ENCODE assay signal across 1 cellular context in the genomic region with DNA sequence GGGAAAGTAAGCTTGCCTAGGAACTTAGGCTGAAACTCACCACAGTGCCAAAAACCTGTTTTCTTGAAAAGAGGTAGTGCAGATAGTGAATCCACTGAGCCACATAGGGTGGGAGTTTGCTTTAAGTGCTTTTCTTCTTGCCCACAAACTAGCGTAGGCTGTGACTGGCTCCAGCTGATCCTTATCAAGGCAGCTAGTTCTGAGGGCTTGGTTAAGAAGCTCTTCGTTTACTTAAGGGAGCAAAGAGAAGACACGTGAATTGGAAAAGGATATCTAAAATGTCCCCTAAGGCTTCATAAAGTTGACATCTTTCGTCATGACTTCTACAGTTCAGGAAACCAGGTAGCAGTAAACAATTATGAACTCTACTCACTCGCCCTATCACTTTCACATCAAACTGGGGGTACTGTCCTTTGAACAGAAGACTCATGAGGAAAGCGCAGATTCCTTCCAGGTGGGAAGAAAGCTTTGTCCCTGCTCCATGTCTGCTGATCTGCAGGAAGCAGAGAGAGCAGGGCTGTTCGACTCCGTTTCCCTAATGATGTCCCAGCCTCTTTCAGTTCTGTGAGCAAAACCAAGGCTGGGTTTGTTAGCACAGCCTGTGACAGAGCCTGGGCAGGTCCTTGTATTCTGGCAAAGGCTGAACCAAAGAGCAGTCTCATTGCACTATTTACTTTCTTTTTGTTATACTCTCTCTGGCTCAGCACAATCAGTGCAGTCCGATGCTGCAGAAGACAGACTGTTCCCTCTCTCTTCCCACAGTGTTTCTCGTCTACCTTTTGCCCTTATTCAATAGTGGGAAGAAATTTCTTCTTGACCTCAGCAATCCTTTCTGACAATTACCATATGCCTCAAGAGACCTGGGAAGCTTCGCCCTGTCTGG.
TF ChIP-seq lines count a peak whose summit lies in the region.

No MANE protein-coding gene starts in this region.

TF ChIP-seq in GM23338, 12 proteins besides CTCF, POLR2A, EP300 and RAD21:
- TF ChIP-seq, protein P1, sequence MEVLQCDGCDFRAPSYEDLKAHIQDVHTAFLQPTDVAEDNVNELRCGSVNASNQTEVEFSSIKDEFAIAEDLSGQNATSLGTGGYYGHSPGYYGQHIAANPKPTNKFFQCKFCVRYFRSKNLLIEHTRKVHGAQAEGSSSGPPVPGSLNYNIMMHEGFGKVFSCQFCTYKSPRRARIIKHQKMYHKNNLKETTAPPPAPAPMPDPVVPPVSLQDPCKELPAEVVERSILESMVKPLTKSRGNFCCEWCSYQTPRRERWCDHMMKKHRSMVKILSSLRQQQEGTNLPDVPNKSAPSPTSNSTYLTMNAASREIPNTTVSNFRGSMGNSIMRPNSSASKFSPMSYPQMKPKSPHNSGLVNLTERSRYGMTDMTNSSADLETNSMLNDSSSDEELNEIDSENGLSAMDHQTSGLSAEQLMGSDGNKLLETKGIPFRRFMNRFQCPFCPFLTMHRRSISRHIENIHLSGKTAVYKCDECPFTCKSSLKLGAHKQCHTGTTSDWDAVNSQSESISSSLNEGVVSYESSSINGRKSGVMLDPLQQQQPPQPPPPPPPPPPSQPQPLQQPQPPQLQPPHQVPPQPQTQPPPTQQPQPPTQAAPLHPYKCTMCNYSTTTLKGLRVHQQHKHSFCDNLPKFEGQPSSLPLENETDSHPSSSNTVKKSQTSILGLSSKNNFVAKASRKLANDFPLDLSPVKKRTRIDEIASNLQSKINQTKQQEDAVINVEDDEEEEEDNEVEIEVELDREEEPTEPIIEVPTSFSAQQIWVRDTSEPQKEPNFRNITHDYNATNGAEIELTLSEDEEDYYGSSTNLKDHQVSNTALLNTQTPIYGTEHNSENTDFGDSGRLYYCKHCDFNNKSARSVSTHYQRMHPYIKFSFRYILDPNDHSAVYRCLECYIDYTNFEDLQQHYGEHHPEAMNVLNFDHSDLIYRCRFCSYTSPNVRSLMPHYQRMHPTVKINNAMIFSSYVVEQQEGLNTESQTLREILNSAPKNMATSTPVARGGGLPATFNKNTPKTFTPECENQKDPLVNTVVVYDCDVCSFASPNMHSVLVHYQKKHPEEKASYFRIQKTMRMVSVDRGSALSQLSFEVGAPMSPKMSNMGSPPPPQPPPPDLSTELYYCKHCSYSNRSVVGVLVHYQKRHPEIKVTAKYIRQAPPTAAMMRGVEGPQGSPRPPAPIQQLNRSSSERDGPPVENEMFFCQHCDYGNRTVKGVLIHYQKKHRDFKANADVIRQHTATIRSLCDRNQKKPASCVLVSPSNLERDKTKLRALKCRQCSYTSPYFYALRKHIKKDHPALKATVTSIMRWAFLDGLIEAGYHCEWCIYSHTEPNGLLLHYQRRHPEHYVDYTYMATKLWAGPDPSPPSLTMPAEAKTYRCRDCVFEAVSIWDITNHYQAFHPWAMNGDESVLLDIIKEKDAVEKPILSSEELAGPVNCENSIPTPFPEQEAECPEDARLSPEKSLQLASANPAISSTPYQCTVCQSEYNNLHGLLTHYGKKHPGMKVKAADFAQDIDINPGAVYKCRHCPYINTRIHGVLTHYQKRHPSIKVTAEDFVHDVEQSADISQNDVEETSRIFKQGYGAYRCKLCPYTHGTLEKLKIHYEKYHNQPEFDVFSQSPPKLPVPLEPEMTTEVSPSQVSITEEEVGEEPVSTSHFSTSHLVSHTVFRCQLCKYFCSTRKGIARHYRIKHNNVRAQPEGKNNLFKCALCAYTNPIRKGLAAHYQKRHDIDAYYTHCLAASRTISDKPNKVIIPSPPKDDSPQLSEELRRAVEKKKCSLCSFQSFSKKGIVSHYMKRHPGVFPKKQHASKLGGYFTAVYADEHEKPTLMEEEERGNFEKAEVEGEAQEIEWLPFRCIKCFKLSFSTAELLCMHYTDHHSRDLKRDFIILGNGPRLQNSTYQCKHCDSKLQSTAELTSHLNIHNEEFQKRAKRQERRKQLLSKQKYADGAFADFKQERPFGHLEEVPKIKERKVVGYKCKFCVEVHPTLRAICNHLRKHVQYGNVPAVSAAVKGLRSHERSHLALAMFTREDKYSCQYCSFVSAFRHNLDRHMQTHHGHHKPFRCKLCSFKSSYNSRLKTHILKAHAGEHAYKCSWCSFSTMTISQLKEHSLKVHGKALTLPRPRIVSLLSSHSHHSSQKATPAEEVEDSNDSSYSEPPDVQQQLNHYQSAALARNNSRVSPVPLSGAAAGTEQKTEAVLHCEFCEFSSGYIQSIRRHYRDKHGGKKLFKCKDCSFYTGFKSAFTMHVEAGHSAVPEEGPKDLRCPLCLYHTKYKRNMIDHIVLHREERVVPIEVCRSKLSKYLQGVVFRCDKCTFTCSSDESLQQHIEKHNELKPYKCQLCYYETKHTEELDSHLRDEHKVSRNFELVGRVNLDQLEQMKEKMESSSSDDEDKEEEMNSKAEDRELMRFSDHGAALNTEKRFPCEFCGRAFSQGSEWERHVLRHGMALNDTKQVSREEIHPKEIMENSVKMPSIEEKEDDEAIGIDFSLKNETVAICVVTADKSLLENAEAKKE (CRISPR knock-in tag; IDR thresholded peaks at IDR 0.05) = no peak
- TF ChIP-seq EZH2phosphoT487 (IDR thresholded peaks at IDR 0.05; ENCODE audit: unreplicated experiment) (no peak), NANOG (IDR thresholded peaks at IDR 0.05; ENCODE audit: borderline replicate concordance) (no peak), STAT1 (IDR thresholded peaks at IDR 0.05; ENCODE audit: unreplicated experiment) (no peak), CREB1 (CRISPR knock-in tag; IDR thresholded peaks at IDR 0.05; ENCODE audit: low read depth) (no peak), JUNB (IDR thresholded peaks at IDR 0.05; ENCODE audit: unreplicated experiment) (no peak), ZNF114 (CRISPR knock-in tag; IDR thresholded peaks at IDR 0.05) (no peak), ZNF331 (CRISPR knock-in tag; IDR thresholded peaks at IDR 0.05; ENCODE audit: low read depth) (no peak), EZH2 (IDR thresholded peaks at IDR 0.05; ENCODE audit: low read depth, unreplicated experiment) (no peak), POLR2AphosphoS5 (IDR thresholded peaks at IDR 0.05; ENCODE audit: low read depth) (no peak)
- TF ChIP-seq, protein P2, sequence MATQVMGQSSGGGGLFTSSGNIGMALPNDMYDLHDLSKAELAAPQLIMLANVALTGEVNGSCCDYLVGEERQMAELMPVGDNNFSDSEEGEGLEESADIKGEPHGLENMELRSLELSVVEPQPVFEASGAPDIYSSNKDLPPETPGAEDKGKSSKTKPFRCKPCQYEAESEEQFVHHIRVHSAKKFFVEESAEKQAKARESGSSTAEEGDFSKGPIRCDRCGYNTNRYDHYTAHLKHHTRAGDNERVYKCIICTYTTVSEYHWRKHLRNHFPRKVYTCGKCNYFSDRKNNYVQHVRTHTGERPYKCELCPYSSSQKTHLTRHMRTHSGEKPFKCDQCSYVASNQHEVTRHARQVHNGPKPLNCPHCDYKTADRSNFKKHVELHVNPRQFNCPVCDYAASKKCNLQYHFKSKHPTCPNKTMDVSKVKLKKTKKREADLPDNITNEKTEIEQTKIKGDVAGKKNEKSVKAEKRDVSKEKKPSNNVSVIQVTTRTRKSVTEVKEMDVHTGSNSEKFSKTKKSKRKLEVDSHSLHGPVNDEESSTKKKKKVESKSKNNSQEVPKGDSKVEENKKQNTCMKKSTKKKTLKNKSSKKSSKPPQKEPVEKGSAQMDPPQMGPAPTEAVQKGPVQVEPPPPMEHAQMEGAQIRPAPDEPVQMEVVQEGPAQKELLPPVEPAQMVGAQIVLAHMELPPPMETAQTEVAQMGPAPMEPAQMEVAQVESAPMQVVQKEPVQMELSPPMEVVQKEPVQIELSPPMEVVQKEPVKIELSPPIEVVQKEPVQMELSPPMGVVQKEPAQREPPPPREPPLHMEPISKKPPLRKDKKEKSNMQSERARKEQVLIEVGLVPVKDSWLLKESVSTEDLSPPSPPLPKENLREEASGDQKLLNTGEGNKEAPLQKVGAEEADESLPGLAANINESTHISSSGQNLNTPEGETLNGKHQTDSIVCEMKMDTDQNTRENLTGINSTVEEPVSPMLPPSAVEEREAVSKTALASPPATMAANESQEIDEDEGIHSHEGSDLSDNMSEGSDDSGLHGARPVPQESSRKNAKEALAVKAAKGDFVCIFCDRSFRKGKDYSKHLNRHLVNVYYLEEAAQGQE (IDR thresholded peaks at IDR 0.05; ENCODE audit: unreplicated experiment) = no peak
- TF ChIP-seq, protein P3, sequence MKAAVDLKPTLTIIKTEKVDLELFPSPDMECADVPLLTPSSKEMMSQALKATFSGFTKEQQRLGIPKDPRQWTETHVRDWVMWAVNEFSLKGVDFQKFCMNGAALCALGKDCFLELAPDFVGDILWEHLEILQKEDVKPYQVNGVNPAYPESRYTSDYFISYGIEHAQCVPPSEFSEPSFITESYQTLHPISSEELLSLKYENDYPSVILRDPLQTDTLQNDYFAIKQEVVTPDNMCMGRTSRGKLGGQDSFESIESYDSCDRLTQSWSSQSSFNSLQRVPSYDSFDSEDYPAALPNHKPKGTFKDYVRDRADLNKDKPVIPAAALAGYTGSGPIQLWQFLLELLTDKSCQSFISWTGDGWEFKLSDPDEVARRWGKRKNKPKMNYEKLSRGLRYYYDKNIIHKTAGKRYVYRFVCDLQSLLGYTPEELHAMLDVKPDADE (IDR thresholded peaks at IDR 0.05) = no peak
